In genomic region chr2:46499392-46499785, GRCh38 we compare ENCODE assay signal across 8 cellular contexts. TPM values are rescaled to one million over a fixed set of nuclear protein-coding genes. Genes with fewer than 3 reads are reported as not detected.
DNase-seq lines count a peak whose midpoint lies in the region; ATAC-seq and TF ChIP-seq lines count a peak whose summit lies in the region.

No MANE protein-coding gene starts in this region.

- peak overlapping the region; percentile 88 to 99 (median 93) for H3K4me3 Mint-ChIP-seq in naive thymus-derived CD4-positive, alpha-beta T cell

- no peaks in the 10 kb centered on the region for H3K36me3 Mint-ChIP-seq in naive thymus-derived CD4-positive, alpha-beta T cell

- H3K4me1 ChIP-seq in A673 (ENCODE audit: insufficient read depth, low read length, poor library complexity, severe bottlenecking) (no peaks in the 10 kb centered on the region), MM.1S (ENCODE audit: low read length) (peaks cover 4% of the 10 kb centered on the region; the same call in 1 of the 2 replicates), duodenal mucosa (ENCODE audit: control insufficient read depth in 1 of 2, insufficient read depth in 2 of 2, low read length in 2 of 2) (peaks cover 3 to 4% of the 10 kb centered on the region in 2 donors)
- H3K4me1 ChIP-seq in naive thymus-derived CD4-positive, alpha-beta T cell (ENCODE audit: control insufficient read depth in 2 of 2, insufficient read depth in 2 of 2, low read length in 2 of 2): peaks cover 0 to 5% of the 10 kb centered on the region in 2 donors

- H3K9me2 ChIP-seq in MM.1S (replicated peaks; ENCODE audit: insufficient read depth, low read length): no peaks in the 10 kb centered on the region

- H3K27me3 Mint-ChIP-seq in naive thymus-derived CD4-positive, alpha-beta T cell: peaks cover 0 to 40% (median 0%) of the 10 kb centered on the region in 5 donors

- no peak overlapping the region; the same call in 1 of the 2 replicates for H2AFZ ChIP-seq in MM.1S (ENCODE audit: low read length)

- POLR2A ChIA-PET in A673 (lab: Charles Lee; ENCODE audit: low non-redundant PET): no interaction called here
- POLR2A ChIA-PET in naive thymus-derived CD4-positive, alpha-beta T cell (lab: Charles Lee): no interaction called here

- no TSS peak for BruUV-seq in A673 (replicated peaks; lab: Mats Ljungman, UMichigan)

- TF ChIP-seq CTCF in A673 (conservative IDR thresholded peaks at IDR 0.05; ENCODE audit: low read depth, low read length) (no peak), MM.1S (IDR thresholded peaks at IDR 0.05; ENCODE audit: low read length) (no peak)

- H3K27me3 ChIP-seq in A673 (replicated peaks; ENCODE audit: insufficient read depth, low read depth, low read length, poor library complexity): peaks cover 27% of the 10 kb centered on the region
- H3K27me3 ChIP-seq in MM.1S (replicated peaks; ENCODE audit: insufficient read depth, low read length): peaks cover 9% of the 10 kb centered on the region; the same call in 1 of the 2 replicates
- peaks cover 4 to 5% of the 10 kb centered on the region in 2 donors for H3K27me3 ChIP-seq in duodenal mucosa (ENCODE audit: control insufficient read depth in 1 of 2, insufficient read depth in 2 of 2, low read length in 2 of 2)
- H3K27me3 ChIP-seq in naive thymus-derived CD4-positive, alpha-beta T cell (ENCODE audit: control insufficient read depth in 2 of 2, insufficient read depth in 2 of 2, low read length in 2 of 2): no peaks in the 10 kb centered on the region

- peak overlapping the region; percentile 72; the same call in 1 of the 2 replicates for H3K9ac ChIP-seq in MM.1S (ENCODE audit: low read length)
- peak overlapping the region in 1 of 2 donors; percentile 81 for H3K9ac ChIP-seq in duodenal mucosa (ENCODE audit: low read depth in 1 of 2, low read length in 2 of 2)

- peaks cover 10 to 25% (median 16%) of the 10 kb centered on the region in 7 donors for H3K4me1 Mint-ChIP-seq in naive thymus-derived CD4-positive, alpha-beta T cell

- intact Hi-C loops in A673 (cut with micrococcal nuclease; ENCODE audit: unreplicated experiment): no loop called here
- intact Hi-C loops in naive thymus-derived CD4-positive, alpha-beta T cell (cut with micrococcal nuclease): no loop called here

- no peaks in the 10 kb centered on the region for H3K9me3 Mint-ChIP-seq in naive thymus-derived CD4-positive, alpha-beta T cell

- no peak for ATAC-seq in naive thymus-derived CD4-positive, alpha-beta T cell
- no peak for ATAC-seq in HG02840 (IDR thresholded peaks at IDR 0.05; ENCODE audit: low FRiP score, unreplicated experiment)

- no peaks in the 10 kb centered on the region for H3F3A ChIP-seq in MM.1S (ENCODE audit: insufficient read depth, low read length)

- peak overlapping the region; percentile 44 for H3K4me3 ChIP-seq in A673 (ENCODE audit: low read depth, low read length, poor library complexity, severe bottlenecking)
- H3K4me3 ChIP-seq in MM.1S (ENCODE audit: low read length): peak overlapping the region; percentile 85
- peak overlapping the region; percentile 83 to 85 for H3K4me3 ChIP-seq in duodenal mucosa (ENCODE audit: low read depth in 1 of 2, low read length in 2 of 2)
- peak overlapping the region; percentile 87 for H3K4me3 ChIP-seq in naive thymus-derived CD4-positive, alpha-beta T cell (ENCODE audit: low read length)

- H3K27ac ChIP-seq in A673 (ENCODE audit: low read depth, low read length, poor library complexity, severe bottlenecking) (no peak overlapping the region), MM.1S (ENCODE audit: low read length) (no peak overlapping the region), duodenal mucosa (ENCODE audit: low read depth, low read length) (no peak overlapping the region)
- peak overlapping the region; percentile 71 for H3K27ac ChIP-seq in naive thymus-derived CD4-positive, alpha-beta T cell (ENCODE audit: low read depth, low read length)

- no peak for DNase-seq in A673 (ENCODE audit: low spot score)
- no peak for DNase-seq in MM.1S
- DNase-seq in naive thymus-derived CD4-positive, alpha-beta T cell: peak in 2 of 9 donors; percentile 1 to 7
- no peak for DNase-seq in NCI-H2081 treated with DMSO at 0.1 percent for 48 hours (lab: John Stamatoyannopoulos, UW)
- no peak for DNase-seq in iPS-NIHi11 (ENCODE audit: low spot score)
- DNase-seq in SIG-M5 treated with dmso at 0.1 percent for 504 hours (lab: John Stamatoyannopoulos, UW; ENCODE audit: unreplicated experiment): no peak

- CTCF ChIA-PET in A673 (lab: Charles Lee): no interaction called here
- CTCF ChIA-PET in naive thymus-derived CD4-positive, alpha-beta T cell (lab: Charles Lee): no interaction called here

- H3K9me3 ChIP-seq in A673 (ENCODE audit: low read depth, low read length, poor library complexity, severe bottlenecking) (no peaks in the 10 kb centered on the region), MM.1S (replicated peaks; ENCODE audit: insufficient read depth, low read length) (no peaks in the 10 kb centered on the region), duodenal mucosa (ENCODE audit: control insufficient read depth in 1 of 2, low read length in 2 of 2) (no peaks in the 10 kb centered on the region)
- H3K9me3 ChIP-seq in naive thymus-derived CD4-positive, alpha-beta T cell (ENCODE audit: control insufficient read depth in 2 of 3, low read length in 3 of 3): no peaks in the 10 kb centered on the region

- no peaks in the 10 kb centered on the region for H3K79me2 ChIP-seq in MM.1S (ENCODE audit: low read length)

- peak overlapping the region; percentile 91 for H3K4me2 ChIP-seq in MM.1S (ENCODE audit: low read depth, low read length)

- peak overlapping the region in 7 of 9 donors; percentile 22 to 97 (median 93) for H3K27ac Mint-ChIP-seq in naive thymus-derived CD4-positive, alpha-beta T cell

- H3K36me3 ChIP-seq in A673 (ENCODE audit: insufficient read depth, low read length, poor library complexity, severe bottlenecking) (no peaks in the 10 kb centered on the region), MM.1S (replicated peaks; ENCODE audit: insufficient read depth, low read length) (no peaks in the 10 kb centered on the region), duodenal mucosa (ENCODE audit: control insufficient read depth in 1 of 2, insufficient read depth in 2 of 2, low read length in 2 of 2) (no peaks in the 10 kb centered on the region)
- H3K36me3 ChIP-seq in naive thymus-derived CD4-positive, alpha-beta T cell (ENCODE audit: control insufficient read depth in 2 of 3, insufficient read depth in 3 of 3, low read length in 3 of 3): no peaks in the 10 kb centered on the region

- H4K20me1 ChIP-seq in MM.1S (ENCODE audit: insufficient read depth, low read length): no peaks in the 10 kb centered on the region

RNA-seq across cellular contexts. Expression of gene TMEM247, which starts 20.0 kb away (rescaled TPM):
- not detected in 2 replicates for total RNA-seq in A673 (2021)
- not detected for total RNA-seq in naive thymus-derived CD4-positive, alpha-beta T cell
- polyA plus RNA-seq in naive thymus-derived CD4-positive, alpha-beta T cell: not detected

RNA-seq across cellular contexts. Expression of gene RHOQ, which starts 42.9 kb away (rescaled TPM):
- 32.2 and 32.3 TPM in 2 replicates for total RNA-seq in A673 (2021)
- total RNA-seq in naive thymus-derived CD4-positive, alpha-beta T cell: 10 to 100 TPM in 4 of 5 experiments, 1 to 10 TPM in 1; 7.1 to 73.1 (median 27.0) TPM
- polyA plus RNA-seq in naive thymus-derived CD4-positive, alpha-beta T cell: under 1 TPM; 0.35 to 0.89 TPM

RNA-seq across cellular contexts. Expression of gene ATP6V1E2, which starts 43.0 kb away (rescaled TPM):
- total RNA-seq in A673 (2021): 5.4 and 6.2 TPM in 2 replicates
- total RNA-seq in naive thymus-derived CD4-positive, alpha-beta T cell: 10 to 100 TPM in 3 of 5 experiments, 1 to 10 TPM in 2; 6.4 to 34.1 (median 15.2) TPM
- polyA plus RNA-seq in naive thymus-derived CD4-positive, alpha-beta T cell: 10 to 100 TPM in 1 of 2 donors, 1 to 10 TPM in 1; 8.5 to 10.6 TPM
